ENCODE assay signal across 8 cellular contexts in genomic region chr9:38170763-38171537, GRCh38.
DNase-seq lines count a peak whose midpoint lies in the region; ATAC-seq and TF ChIP-seq lines count a peak whose summit lies in the region.
"Not testable (repeated sequence)": the region's sequence is repeated elsewhere in the genome, so short reads cannot be mapped to it uniquely, and the experiment has no call there.

No MANE protein-coding gene starts in this region.

- CTCF ChIA-PET in PC-3 (lab: Charles Lee), result not testable (repeated sequence)

- H3K79me2 ChIP-seq in PC-3 (ENCODE audit: low read length); fibroblast of lung (ENCODE audit: control insufficient read depth, insufficient read depth, low read length): not testable (repeated sequence)

- H2BK5ac ChIP-seq in mesenchymal stem cell (ENCODE audit: low read depth, low read length, poor library complexity, severe bottlenecking), result not testable (repeated sequence)

- not testable (repeated sequence) for H3K9me2 ChIP-seq in PC-3 (replicated peaks; ENCODE audit: low read length)

- not testable (repeated sequence) for H3K4me1 ChIP-seq in PC-3 (ENCODE audit: insufficient read depth, low read length); fibroblast of lung (ENCODE audit: control insufficient read depth, extremely low read depth, insufficient read depth, low read length); mesenchymal stem cell (ENCODE audit: control insufficient read depth, insufficient read depth, low read depth, low read length)

- H3K23ac ChIP-seq in mesenchymal stem cell (ENCODE audit: low read length in 2 of 2), result not testable (repeated sequence)

- H3K18ac ChIP-seq in mesenchymal stem cell (ENCODE audit: low read depth in 1 of 2, low read length in 2 of 2), result not testable (repeated sequence)

- POLR2A ChIA-PET in PC-3 (lab: Charles Lee; ENCODE audit: unreplicated experiment), result interaction anchor here (0.6 to 1.0 kb wide), 2 partner anchors 52 to 97 kb away, joined by 3 to 7 read pairs; no protein-coding TSS in a partner anchor

- H4K91ac ChIP-seq in mesenchymal stem cell (ENCODE audit: low read length), result not testable (repeated sequence)

- DNase-seq in Caki2 (ENCODE audit: low read depth) (peak; percentile 95), PC-3 (peak; percentile 90), brain microvascular endothelial cell (peak; percentile 37), fibroblast of lung (ENCODE audit: low read depth in 2 of 2) (peak; percentile 36 to 66), mesenchymal stem cell (peak; percentile 82)
- peak; percentile 61 for DNase-seq in activated CD4-positive, alpha-beta T cell treated with anti-CD3 and anti-CD28 coated beads for 48 hours
- not testable (repeated sequence) for DNase-seq in stimulated activated effector memory CD8-positive, alpha-beta T cell treated with anti-CD3 and anti-CD28 coated beads, Interleukin-12 subunit alpha, Interleukin-12 subunit beta, amount 100 ng/mL, for 72 hours (ENCODE audit: low spot score in 2 of 2)

- not testable (repeated sequence) for H3K79me1 ChIP-seq in mesenchymal stem cell (replicated peaks; ENCODE audit: low read length, poor library complexity, severe bottlenecking)

- WGBS in mesenchymal stem cell, result 47% methylated on average over 8 of the region's 9 CpGs

- not testable (repeated sequence) for H3K27me3 ChIP-seq in PC-3 (ENCODE audit: low read length); brain microvascular endothelial cell (replicated peaks); fibroblast of lung (ENCODE audit: control insufficient read depth, insufficient read depth, low read length); mesenchymal stem cell (ENCODE audit: control insufficient read depth in 1 of 2, insufficient read depth in 1 of 2, low read length in 2 of 2)

- not testable (repeated sequence) for H3K36me3 Mint-ChIP-seq in stimulated activated effector memory CD8-positive, alpha-beta T cell treated with anti-CD3 and anti-CD28 coated beads, Interleukin-12 subunit alpha, Interleukin-12 subunit beta, amount 100 ng/mL, for 72 hours

- not testable (repeated sequence) for H4K20me1 ChIP-seq in PC-3 (ENCODE audit: low read length); fibroblast of lung (ENCODE audit: control insufficient read depth, extremely low read depth, insufficient read depth, low read length)

- not testable (repeated sequence) for BruUV-seq in PC-3 (replicated peaks; lab: Mats Ljungman, UMichigan)

- H2BK15ac ChIP-seq in mesenchymal stem cell (ENCODE audit: low read depth, poor library complexity, severe bottlenecking), result not testable (repeated sequence)

- intact Hi-C loops in PC-3 (cut with micrococcal nuclease), result loop anchor here (10.0 kb wide), 1 partner anchor 54 kb away; no protein-coding TSS in a partner anchor

- not testable (repeated sequence) for H2BK120ac ChIP-seq in mesenchymal stem cell (ENCODE audit: low read depth, low read length)

- H3K9ac ChIP-seq in PC-3 (ENCODE audit: low read length), result peak overlapping the region; percentile 47
- not testable (repeated sequence) for H3K9ac ChIP-seq in fibroblast of lung (ENCODE audit: insufficient read depth, low read length); mesenchymal stem cell (ENCODE audit: low read length)

- H3F3A ChIP-seq in PC-3 (ENCODE audit: low read length, unreplicated experiment), result not testable (repeated sequence)

- not testable (repeated sequence) for H3K4me2 ChIP-seq in PC-3 (ENCODE audit: low read length); fibroblast of lung (ENCODE audit: extremely low read depth, insufficient read depth, low read length); mesenchymal stem cell (ENCODE audit: low read length, poor library complexity, severe bottlenecking)

- peak; percentile 45 for ATAC-seq in HG02981 (IDR thresholded peaks at IDR 0.05; ENCODE audit: unreplicated experiment)
- peak; percentile 96 for ATAC-seq in PC-3
- ATAC-seq in stimulated activated effector memory CD8-positive, alpha-beta T cell treated with anti-CD3 and anti-CD28 coated beads, Interleukin-12 subunit alpha, Interleukin-12 subunit beta, amount 100 ng/mL, for 72 hours, result peak; percentile 53

- peaks cover 16% of the 10 kb centered on the region for H3K9me3 Mint-ChIP-seq in stimulated activated effector memory CD8-positive, alpha-beta T cell treated with anti-CD3 and anti-CD28 coated beads, Interleukin-12 subunit alpha, Interleukin-12 subunit beta, amount 100 ng/mL, for 72 hours

- H3K36me3 ChIP-seq in PC-3 (ENCODE audit: low read depth, low read length), result peaks cover 23% of the 10 kb centered on the region; the same call in 1 of the 2 replicates
- H3K36me3 ChIP-seq in brain microvascular endothelial cell (replicated peaks); fibroblast of lung (ENCODE audit: control insufficient read depth, insufficient read depth, low read length); mesenchymal stem cell (ENCODE audit: control insufficient read depth in 1 of 2, insufficient read depth in 2 of 2, low read depth in 1 of 2, low read length in 2 of 2): not testable (repeated sequence)

- in situ Hi-C loops in Caki2 (cut with HindIII; ENCODE audit: low pct_unique_long_range_greater_than_20kb, low sequenced_read_pairs); brain microvascular endothelial cell (cut with HindIII; ENCODE audit: low pct_ligation_motif_present, low sequenced_read_pairs): not testable (repeated sequence)

- H3K27ac ChIP-seq in PC-3 (ENCODE audit: low read length), result peak overlapping the region; percentile 97
- not testable (repeated sequence) for H3K27ac ChIP-seq in brain microvascular endothelial cell; fibroblast of lung (ENCODE audit: insufficient read depth, low read length)
- peak overlapping the region; percentile 19 for H3K27ac ChIP-seq in mesenchymal stem cell (ENCODE audit: low read length, poor library complexity, severe bottlenecking)

- H3K4me3 Mint-ChIP-seq in stimulated activated effector memory CD8-positive, alpha-beta T cell treated with anti-CD3 and anti-CD28 coated beads, Interleukin-12 subunit alpha, Interleukin-12 subunit beta, amount 100 ng/mL, for 72 hours, result not testable (repeated sequence)

- TF ChIP-seq CTCF in PC-3 (conservative IDR thresholded peaks at IDR 0.05; ENCODE audit: low read depth, low read length); brain microvascular endothelial cell (IDR thresholded peaks at IDR 0.05; ENCODE audit: low read depth, low read length, missing control alignments); fibroblast of lung (conservative IDR thresholded peaks at IDR 0.05 in 1 of 2, IDR thresholded peaks at IDR 0.05 in 1 of 2; ENCODE audit: low read depth in 1 of 2, low read length in 2 of 2): not testable (repeated sequence)

- H3K4me1 Mint-ChIP-seq in stimulated activated effector memory CD8-positive, alpha-beta T cell treated with anti-CD3 and anti-CD28 coated beads, Interleukin-12 subunit alpha, Interleukin-12 subunit beta, amount 100 ng/mL, for 72 hours, result not testable (repeated sequence)

- not testable (repeated sequence) for H4K8ac ChIP-seq in mesenchymal stem cell (ENCODE audit: low read length)

- not testable (repeated sequence) for H3K4me3 ChIP-seq in PC-3 (ENCODE audit: low read length); brain microvascular endothelial cell (ENCODE audit: low read depth, low read length); fibroblast of lung (replicated peaks in 1 of 4; ENCODE audit: control extremely low read depth in 1 of 4, insufficient read depth in 1 of 4, low read depth in 3 of 4, low read length in 4 of 4); mesenchymal stem cell (ENCODE audit: insufficient read depth in 1 of 2, low read depth in 1 of 2, low read length in 2 of 2)

- not testable (repeated sequence) for H3K4ac ChIP-seq in mesenchymal stem cell (ENCODE audit: low read depth in 1 of 2, low read length in 2 of 2)

- H3K14ac ChIP-seq in mesenchymal stem cell (ENCODE audit: low read length in 2 of 2), result not testable (repeated sequence)

- peaks cover 26% of the 10 kb centered on the region for H3K9me3 ChIP-seq in PC-3 (ENCODE audit: low read length)
- H3K9me3 ChIP-seq in fibroblast of lung (ENCODE audit: control insufficient read depth, insufficient read depth, low read depth, low read length), result not testable (repeated sequence)
- H3K9me3 ChIP-seq in mesenchymal stem cell (ENCODE audit: control insufficient read depth, low read length), result peaks cover 22% of the 10 kb centered on the region

- not testable (repeated sequence) for H2AFZ ChIP-seq in PC-3 (ENCODE audit: low read length); fibroblast of lung (ENCODE audit: low read length); mesenchymal stem cell (ENCODE audit: low read depth, low read length)

- H2AK5ac ChIP-seq in mesenchymal stem cell (ENCODE audit: low read length, severe bottlenecking), result not testable (repeated sequence)

- H3K27ac Mint-ChIP-seq in stimulated activated effector memory CD8-positive, alpha-beta T cell treated with anti-CD3 and anti-CD28 coated beads, Interleukin-12 subunit alpha, Interleukin-12 subunit beta, amount 100 ng/mL, for 72 hours, result not testable (repeated sequence)

- H2BK12ac ChIP-seq in mesenchymal stem cell (ENCODE audit: low read length in 2 of 2), result not testable (repeated sequence)

Comparison
In these comparisons a context has a peak if more than half of its experiments do, and no peak if none do; other contexts are left out.
1. ATAC-seq: peak in every context shown above with its lines; median percentile 96 in PC-3; 53 in stimulated activated effector memory CD8-positive, alpha-beta T cell treated with anti-CD3 and anti-CD28 coated beads, Interleukin-12 subunit alpha, Interleukin-12 subunit beta, amount 100 ng/mL, for 72 hours; 45 in HG02981.